In genomic region chr3:13622356-13622755, GRCh38 we compare ENCODE assay signal across 20 cellular contexts.
DNase-seq lines count a peak whose midpoint lies in the region; ATAC-seq, FAIRE-seq and TF ChIP-seq lines count a peak whose summit lies in the region.
"Had no signal": no experiment of that assay in that cellular context is flagged by ENCODE, and none has a peak within 500 bp of the region (broad histone marks: within the 10 kb centered on the region; RNA-seq: fewer than 3 reads in every experiment).

No MANE protein-coding gene starts in this region.

- H3K27me3 Mint-ChIP-seq in activated CD8-positive, alpha-beta T cell treated with anti-CD3 and anti-CD28 coated beads for 36 hours: no peaks in the 10 kb centered on the region
- no peaks in the 10 kb centered on the region for H3K27me3 Mint-ChIP-seq in activated CD8-positive, alpha-beta T cell treated with anti-CD3 and anti-CD28 coated beads, Interleukin-2, amount 10 ng/mL, durations not matched to agents 7 days and 5 days (ENCODE audit: low read depth)
- no peaks in the 10 kb centered on the region for H3K27me3 Mint-ChIP-seq in naive thymus-derived CD8-positive, alpha-beta T cell
- H3K27me3 Mint-ChIP-seq: activated CD4-positive, alpha-beta memory T cell treated with anti-CD3 and anti-CD28 coated beads for 36 hours; activated naive CD4-positive, alpha-beta T cell treated with anti-CD3 and anti-CD28 coated beads, Interleukin-2, amount 10 ng/mL, durations not matched to agents 7 days and 5 days had no signal

- H4K20me1 ChIP-seq in DND-41 (ENCODE audit: insufficient read depth, low read length): no peaks in the 10 kb centered on the region
- peaks cover 0 to under 1% of the 10 kb centered on the region in 2 experiments for H4K20me1 ChIP-seq in H1 (replicated peaks in 1 of 2; ENCODE audit: control insufficient read depth in 1 of 2, insufficient read depth in 2 of 2, low read length in 2 of 2)

- H3K9me3 ChIP-seq in DND-41 (ENCODE audit: insufficient read depth, low read length, severe bottlenecking) (no peaks in the 10 kb centered on the region), H1 (ENCODE audit: insufficient read depth in 2 of 2, low read depth in 1 of 2, low read length in 1 of 2) (no peaks in the 10 kb centered on the region)
- H3K9me3 ChIP-seq: left lung had no signal

- H3K27me3 ChIP-seq in DND-41 (ENCODE audit: insufficient read depth, low read length, poor library complexity) (no peaks in the 10 kb centered on the region), H1 (replicated peaks in 1 of 4; ENCODE audit: control insufficient read depth in 3 of 4, extremely low read depth in 1 of 4, insufficient read depth in 3 of 4, low read length in 3 of 4) (no peaks in the 10 kb centered on the region)
- H3K27me3 ChIP-seq: left lung had no signal

- no peaks in the 10 kb centered on the region for H3K79me1 ChIP-seq in H1 (ENCODE audit: low read depth, low read length)

- no peak overlapping the region for H4K5ac ChIP-seq in H1 (ENCODE audit: insufficient read length, low read depth, low read length)

- peak overlapping the region; percentile 63 for H3K27ac Mint-ChIP-seq in activated CD8-positive, alpha-beta T cell treated with anti-CD3 and anti-CD28 coated beads for 36 hours
- H3K27ac Mint-ChIP-seq in activated CD8-positive, alpha-beta T cell treated with anti-CD3 and anti-CD28 coated beads, Interleukin-2, amount 10 ng/mL, durations not matched to agents 7 days and 5 days: no peak overlapping the region
- peak overlapping the region in 8 of 10 donors; percentile 96 to 99 (median 96) for H3K27ac Mint-ChIP-seq in naive thymus-derived CD8-positive, alpha-beta T cell
- H3K27ac Mint-ChIP-seq: activated CD4-positive, alpha-beta memory T cell treated with anti-CD3 and anti-CD28 coated beads for 36 hours; IgD-negative memory B cell had no signal

- H3K79me2 ChIP-seq in DND-41 (ENCODE audit: insufficient read depth, low read length): no peaks in the 10 kb centered on the region
- H3K79me2 ChIP-seq in H1 (ENCODE audit: control insufficient read depth in 1 of 2, insufficient read depth in 2 of 2, low read length in 2 of 2): no peaks in the 10 kb centered on the region

- CTCF ChIA-PET in activated CD8-positive, alpha-beta T cell treated with anti-CD3 and anti-CD28 coated beads for 36 hours (lab: Charles Lee): interaction anchor here (0.7 to 3.7 kb wide), 6 partner anchors 24 to 204 kb away, joined by 3 to 16 read pairs (median 3); no protein-coding TSS in a partner anchor
- CTCF ChIA-PET in activated CD8-positive, alpha-beta T cell treated with anti-CD3 and anti-CD28 coated beads, Interleukin-2, amount 10 ng/mL, durations not matched to agents 7 days and 5 days (lab: Charles Lee): interaction anchor here (1.8 kb wide), 1 partner anchor 126 kb away, joined by 6 read pairs; no protein-coding TSS in a partner anchor
- CTCF ChIA-PET in H1 (lab: Charles Lee; ENCODE audit: partially characterized antibody): interaction anchor here (0.5 to 4.2 kb wide), 21 partner anchors 10 to 430 kb away, joined by 3 to 28 read pairs (median 4); no protein-coding TSS in a partner anchor

- H3K9ac ChIP-seq in DND-41 (ENCODE audit: low read depth, low read length) (peak overlapping the region; percentile 74), H1 (replicated peaks in 1 of 4; ENCODE audit: extremely low read depth in 1 of 4, low read depth in 3 of 4, low read length in 3 of 4) (no peak overlapping the region)

- H2AK5ac ChIP-seq in H1 (ENCODE audit: low read depth, low read length): no peak overlapping the region

- H2BK20ac ChIP-seq in H1 (ENCODE audit: low read length): no peak overlapping the region

- no peak overlapping the region for H3K4me3 Mint-ChIP-seq in activated CD8-positive, alpha-beta T cell treated with anti-CD3 and anti-CD28 coated beads for 36 hours
- no peak overlapping the region for H3K4me3 Mint-ChIP-seq in activated CD8-positive, alpha-beta T cell treated with anti-CD3 and anti-CD28 coated beads, Interleukin-2, amount 10 ng/mL, durations not matched to agents 7 days and 5 days
- H3K4me3 Mint-ChIP-seq in naive thymus-derived CD8-positive, alpha-beta T cell: no peak overlapping the region
- H3K4me3 Mint-ChIP-seq: activated CD4-positive, alpha-beta memory T cell treated with anti-CD3 and anti-CD28 coated beads for 36 hours; IgD-negative memory B cell had no signal

- H3K14ac ChIP-seq in H1 (ENCODE audit: insufficient read length): no peak overlapping the region

- intact Hi-C loops in activated CD8-positive, alpha-beta T cell treated with anti-CD3 and anti-CD28 coated beads for 36 hours (cut with micrococcal nuclease): no loop called here

- H3K36me3 ChIP-seq in DND-41 (ENCODE audit: insufficient read depth, low read length) (no peaks in the 10 kb centered on the region), H1 (ENCODE audit: control insufficient read depth in 2 of 4, insufficient read depth in 4 of 4, low read length in 3 of 4) (no peaks in the 10 kb centered on the region)
- H3K36me3 ChIP-seq: left lung had no signal

- peak overlapping the region; percentile 39; the same call in 1 of the 2 replicates for H2BK12ac ChIP-seq in H1 (ENCODE audit: low read depth, low read length)

- H3K4me1 Mint-ChIP-seq in activated CD8-positive, alpha-beta T cell treated with anti-CD3 and anti-CD28 coated beads for 36 hours (ENCODE audit: low read depth): peaks cover 2% of the 10 kb centered on the region
- H3K4me1 Mint-ChIP-seq in activated CD8-positive, alpha-beta T cell treated with anti-CD3 and anti-CD28 coated beads, Interleukin-2, amount 10 ng/mL, durations not matched to agents 7 days and 5 days (ENCODE audit: low read depth): peaks cover 7% of the 10 kb centered on the region
- peaks cover 7 to 14% (median 10%) of the 10 kb centered on the region in 4 donors for H3K4me1 Mint-ChIP-seq in naive thymus-derived CD8-positive, alpha-beta T cell
- H3K4me1 Mint-ChIP-seq: activated naive CD4-positive, alpha-beta T cell treated with anti-CD3 and anti-CD28 coated beads, Interleukin-2, amount 10 ng/mL, durations not matched to agents 7 days and 5 days had no signal

- H3K4ac ChIP-seq in H1 (replicated peaks; ENCODE audit: insufficient read length, low read depth, low read length): no peak overlapping the region

- no peak overlapping the region for H2BK15ac ChIP-seq in H1 (ENCODE audit: low read length)

- WGBS in H1 (ENCODE audit: extremely low coverage in 1 of 2, insufficient coverage in 1 of 2, insufficient read length in 1 of 2, insufficient replicate concordance in 2 of 2, low coverage in 1 of 2, low lambda C conversion rate in 2 of 2, missing lambda C conversion rate in 1 of 2), 2 experiments: 83% methylated on average over 15 of the region's 15 CpGs; no CpG with 5 or more reads in 1 of the 2 experiments

- POLR2A ChIA-PET in activated CD8-positive, alpha-beta T cell treated with anti-CD3 and anti-CD28 coated beads for 36 hours (lab: Charles Lee): interaction anchor here (0.8 to 0.9 kb wide), 2 partner anchors 9 to 81 kb away, joined by 3 read pairs; no protein-coding TSS in a partner anchor
- POLR2A ChIA-PET in activated CD8-positive, alpha-beta T cell treated with anti-CD3 and anti-CD28 coated beads, Interleukin-2, amount 10 ng/mL, durations not matched to agents 7 days and 5 days (lab: Charles Lee): interaction anchor here (0.6 to 1.3 kb wide), 4 partner anchors 10 to 38 kb away, joined by 3 to 4 read pairs (median 3); no protein-coding TSS in a partner anchor
- POLR2A ChIA-PET in H1 (lab: Charles Lee; ENCODE audit: partially characterized antibody): interaction anchor here (1.2 kb wide), 1 partner anchor 13 kb away, joined by 3 read pairs; no protein-coding TSS in a partner anchor
- POLR2A ChIA-PET in naive thymus-derived CD8-positive, alpha-beta T cell (lab: Charles Lee): interaction anchor here (0.6 kb wide), 1 partner anchor 27 kb away, joined by 5 read pairs; no protein-coding TSS in a partner anchor

- no peak overlapping the region for H2BK120ac ChIP-seq in H1 (replicated peaks; ENCODE audit: low read depth, low read length)

- H4K91ac ChIP-seq in H1 (replicated peaks; ENCODE audit: insufficient read length, low read length): no peak overlapping the region

- FAIRE-seq in H1 (lab: Jason Lieb, UNC): no peak
- FAIRE-seq: TTC549 had no signal

- peak overlapping the region in 1 of 2 experiments; percentile 79; a peak in 2 of 4 replicates for H3K4me3 ChIP-seq in DND-41 (ENCODE audit: low read depth in 1 of 2, low read length in 2 of 2)
- H3K4me3 ChIP-seq in H1 (ENCODE audit: extremely low read depth in 1 of 4, insufficient read depth in 2 of 4, low read depth in 3 of 4, low read length in 4 of 4): no peak overlapping the region
- H3K4me3 ChIP-seq: left lung, SK-N-MC had no signal

- H3K4me2 ChIP-seq in DND-41 (ENCODE audit: insufficient read depth, low read length) (peak overlapping the region; percentile 89), H1 (ENCODE audit: insufficient read depth in 1 of 2, low read depth in 2 of 2, low read length in 2 of 2) (no peak overlapping the region)

- TF ChIP-seq POLR2A in H1 (IDR thresholded peaks at IDR 0.05; ENCODE audit: control extremely low read depth in 1 of 2, low read depth in 2 of 2, low read length in 2 of 2): no peak

- TF ChIP-seq CTCF in activated CD8-positive, alpha-beta T cell treated with anti-CD3 and anti-CD28 coated beads for 36 hours (IDR thresholded peaks at IDR 0.05): no peak
- TF ChIP-seq CTCF in DND-41 (IDR thresholded peaks at IDR 0.05; ENCODE audit: borderline replicate concordance, extremely low read depth, low read length, poor library complexity, severe bottlenecking): no peak
- TF ChIP-seq CTCF in H1 (IDR thresholded peaks at IDR 0.05; ENCODE audit: control extremely low read depth in 1 of 3, insufficient read depth in 1 of 3, low read depth in 1 of 3, low read length in 3 of 3): no peak

- no peak overlapping the region for H3K18ac ChIP-seq in H1 (ENCODE audit: extremely low read depth, low read length)

- no peaks in the 10 kb centered on the region for H3K9me3 Mint-ChIP-seq in activated CD8-positive, alpha-beta T cell treated with anti-CD3 and anti-CD28 coated beads for 36 hours
- H3K9me3 Mint-ChIP-seq in activated CD8-positive, alpha-beta T cell treated with anti-CD3 and anti-CD28 coated beads, Interleukin-2, amount 10 ng/mL, durations not matched to agents 7 days and 5 days (ENCODE audit: insufficient read depth): no peaks in the 10 kb centered on the region
- H3K9me3 Mint-ChIP-seq in naive thymus-derived CD8-positive, alpha-beta T cell: no peaks in the 10 kb centered on the region
- H3K9me3 Mint-ChIP-seq: activated CD4-positive, alpha-beta memory T cell treated with anti-CD3 and anti-CD28 coated beads for 36 hours; activated naive CD4-positive, alpha-beta T cell treated with anti-CD3 and anti-CD28 coated beads, Interleukin-2, amount 10 ng/mL, durations not matched to agents 7 days and 5 days had no signal

- H2AFZ ChIP-seq in DND-41 (ENCODE audit: low read depth, low read length): peak overlapping the region; percentile 93
- H2AFZ ChIP-seq in H1 (ENCODE audit: low read length): no peak overlapping the region

- no peak overlapping the region for H3K56ac ChIP-seq in H1 (replicated peaks; ENCODE audit: insufficient read length, low read depth, low read length)

- TF ChIP-seq EP300 in H1 (IDR thresholded peaks at IDR 0.05; ENCODE audit: borderline replicate concordance in 1 of 2, low read depth in 2 of 2, low read length in 2 of 2): no peak

- no peak for TF ChIP-seq RAD21 in H1 (IDR thresholded peaks at IDR 0.05 in 1 of 2, conservative IDR thresholded peaks at IDR 0.05 in 1 of 2; ENCODE audit: low read depth in 2 of 2, low read length in 2 of 2)

- no peaks in the 10 kb centered on the region for H3K36me3 Mint-ChIP-seq in activated CD8-positive, alpha-beta T cell treated with anti-CD3 and anti-CD28 coated beads for 36 hours (ENCODE audit: low read depth)
- no peaks in the 10 kb centered on the region for H3K36me3 Mint-ChIP-seq in activated CD8-positive, alpha-beta T cell treated with anti-CD3 and anti-CD28 coated beads, Interleukin-2, amount 10 ng/mL, durations not matched to agents 7 days and 5 days (ENCODE audit: low read depth)
- peaks cover 0 to 12% (median 0%) of the 10 kb centered on the region in 3 donors for H3K36me3 Mint-ChIP-seq in naive thymus-derived CD8-positive, alpha-beta T cell
- H3K36me3 Mint-ChIP-seq: activated CD4-positive, alpha-beta memory T cell treated with anti-CD3 and anti-CD28 coated beads for 36 hours; activated naive CD4-positive, alpha-beta T cell treated with anti-CD3 and anti-CD28 coated beads, Interleukin-2, amount 10 ng/mL, durations not matched to agents 7 days and 5 days; IgD-negative memory B cell had no signal

- no peak for DNase-seq in activated CD8-positive, alpha-beta T cell treated with anti-CD3 and anti-CD28 coated beads for 36 hours
- no peak for DNase-seq in activated CD8-positive, alpha-beta T cell treated with anti-CD3 and anti-CD28 coated beads, Interleukin-2, amount 10 ng/mL, durations not matched to agents 7 days and 5 days
- DNase-seq in DND-41 (no peak), H1 (ENCODE audit: low read depth in 1 of 2, low spot score in 2 of 2) (no peak), AG08396 (ENCODE audit: low spot score) (no peak), NCI-H187 (lab: John Stamatoyannopoulos, UW) (no peak)
- no peak for DNase-seq in naive thymus-derived CD8-positive, alpha-beta T cell
- no peak for DNase-seq in activated CD4-positive, CD25-positive, alpha-beta regulatory T cell (lab: John Stamatoyannopoulos, UW)
- DNase-seq: activated naive CD4-positive, alpha-beta T cell treated with anti-CD3 and anti-CD28 coated beads, Interleukin-2, amount 10 ng/mL, durations not matched to agents 7 days and 5 days; amygdala; left lung; mesendoderm; NCI-H446; NCI-H82; nucleus accumbens had no signal

- peaks cover 3% of the 10 kb centered on the region; the same call in 1 of the 2 replicates for H3K23me2 ChIP-seq in H1 (ENCODE audit: low read depth, low read length)

- peak overlapping the region; percentile 88; the same call in 1 of the 2 replicates for H4K8ac ChIP-seq in H1 (ENCODE audit: extremely low read depth, insufficient read depth, low read length)

- H3K27ac ChIP-seq in DND-41 (ENCODE audit: low read length) (peak overlapping the region; percentile 89), H1 (ENCODE audit: low read depth, low read length) (no peak overlapping the region)
- H3K27ac ChIP-seq: 22Rv1, left lung, SK-N-MC had no signal

- peak overlapping the region; percentile 44; the same call in 1 of the 2 replicates for H2BK5ac ChIP-seq in H1 (ENCODE audit: low read depth, low read length)

- peaks cover 22% of the 10 kb centered on the region for H3K4me1 ChIP-seq in DND-41 (ENCODE audit: insufficient read depth, low read length)
- H3K4me1 ChIP-seq in H1 (replicated peaks in 1 of 4; ENCODE audit: control insufficient read depth in 3 of 4, insufficient read depth in 4 of 4, low read length in 3 of 4): peaks cover 0 to 7% (median 3%) of the 10 kb centered on the region in 4 experiments; a peak in 3 of 7 replicates
- H3K4me1 ChIP-seq: left lung had no signal

- H3K23ac ChIP-seq in H1 (ENCODE audit: insufficient read length): no peak overlapping the region

- ATAC-seq in activated CD8-positive, alpha-beta T cell treated with anti-CD3 and anti-CD28 coated beads for 36 hours: no peak
- no peak for ATAC-seq in activated CD8-positive, alpha-beta T cell treated with anti-CD3 and anti-CD28 coated beads, Interleukin-2, amount 10 ng/mL, durations not matched to agents 7 days and 5 days
- ATAC-seq in DND-41 (ENCODE audit: insufficient read depth, low read depth): no peak
- ATAC-seq in naive thymus-derived CD8-positive, alpha-beta T cell: no peak
